Comparison of ENCODE assay signal across 1 cellular context in genomic region chr1:202586018-202586821, GRCh38.
TF ChIP-seq lines count a peak whose summit lies in the region.

No MANE protein-coding gene starts in this region.

TF ChIP-seq in HepG2, 621 proteins besides CTCF, POLR2A, EP300 and RAD21 (continued from another document and continues in another):
- TF ChIP-seq GATAD2A (CRISPR knock-in tag; IDR thresholded peaks at IDR 0.05): 0 out of 2 replicates have a peak, but pooled peaks have one; percentile 27
- TF ChIP-seq ZNF749 (CRISPR knock-in tag; IDR thresholded peaks at IDR 0.05; ENCODE audit: borderline replicate concordance): no peak
- TF ChIP-seq U2AF1 (optimal IDR thresholded peaks at IDR 0.05; ENCODE audit: low read depth, low read length): no peak
- TF ChIP-seq NFE2L2 (IDR thresholded peaks at IDR 0.05; ENCODE audit: low read length): no peak
- TF ChIP-seq ZNF331 (CRISPR knock-in tag; IDR thresholded peaks at IDR 0.05): no peak
- no peak for TF ChIP-seq TARDBP (CRISPR knock-in tag; IDR thresholded peaks at IDR 0.05)
- no peak for TF ChIP-seq CREB3 (CRISPR knock-in tag; IDR thresholded peaks at IDR 0.05)
- no peak for TF ChIP-seq ZNF326 (CRISPR knock-in tag; IDR thresholded peaks at IDR 0.05; ENCODE audit: borderline replicate concordance)
- no peak for TF ChIP-seq THAP9 (CRISPR knock-in tag; IDR thresholded peaks at IDR 0.05; ENCODE audit: borderline replicate concordance)
- no peak for TF ChIP-seq CEBPZ (IDR thresholded peaks at IDR 0.05; ENCODE audit: low read length)
- TF ChIP-seq ZSCAN9 (CRISPR knock-in tag; IDR thresholded peaks at IDR 0.05; ENCODE audit: borderline replicate concordance): no peak
- no peak for TF ChIP-seq ZFP90 (CRISPR knock-in tag; IDR thresholded peaks at IDR 0.05; ENCODE audit: borderline replicate concordance)
- TF ChIP-seq RARA (CRISPR knock-in tag; IDR thresholded peaks at IDR 0.05): no peak
- TF ChIP-seq ZNF335 (CRISPR knock-in tag; IDR thresholded peaks at IDR 0.05): no peak
- no peak for TF ChIP-seq GLI4 (CRISPR knock-in tag; IDR thresholded peaks at IDR 0.05; ENCODE audit: borderline replicate concordance)
- TF ChIP-seq PHF8 (CRISPR knock-in tag; IDR thresholded peaks at IDR 0.05): no peak
- peak; percentile 18; the same call in 1 of the 2 replicates for TF ChIP-seq PPARG (CRISPR knock-in tag; conservative IDR thresholded peaks at IDR 0.05)
- no peak for TF ChIP-seq YEATS2 (CRISPR knock-in tag; IDR thresholded peaks at IDR 0.05; ENCODE audit: borderline replicate concordance)
- no peak for TF ChIP-seq ZNF280D (CRISPR knock-in tag; IDR thresholded peaks at IDR 0.05)
- TF ChIP-seq, protein P1, sequence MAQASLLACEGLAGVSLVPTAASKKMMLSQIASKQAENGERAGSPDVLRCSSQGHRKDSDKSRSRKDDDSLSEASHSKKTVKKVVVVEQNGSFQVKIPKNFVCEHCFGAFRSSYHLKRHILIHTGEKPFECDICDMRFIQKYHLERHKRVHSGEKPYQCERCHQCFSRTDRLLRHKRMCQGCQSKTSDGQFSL (CRISPR knock-in tag; IDR thresholded peaks at IDR 0.05): no peak
- TF ChIP-seq PAX8 (CRISPR knock-in tag; IDR thresholded peaks at IDR 0.05; ENCODE audit: borderline replicate concordance): no peak
- no peak for TF ChIP-seq ZNF674 (CRISPR knock-in tag; IDR thresholded peaks at IDR 0.05; ENCODE audit: low read depth)
- no peak for TF ChIP-seq ZBTB8A (CRISPR knock-in tag; IDR thresholded peaks at IDR 0.05; ENCODE audit: borderline replicate concordance, low read depth)
- TF ChIP-seq ZNF292 (CRISPR knock-in tag; IDR thresholded peaks at IDR 0.05; ENCODE audit: borderline replicate concordance, low read depth): 0 out of 2 replicates have a peak, but pooled peaks have one; percentile 48
- no peak for TF ChIP-seq TMF1 (CRISPR knock-in tag; IDR thresholded peaks at IDR 0.05; ENCODE audit: low read depth)
- no peak for TF ChIP-seq RFX3 (CRISPR knock-in tag; IDR thresholded peaks at IDR 0.05)
- TF ChIP-seq, protein P2, sequence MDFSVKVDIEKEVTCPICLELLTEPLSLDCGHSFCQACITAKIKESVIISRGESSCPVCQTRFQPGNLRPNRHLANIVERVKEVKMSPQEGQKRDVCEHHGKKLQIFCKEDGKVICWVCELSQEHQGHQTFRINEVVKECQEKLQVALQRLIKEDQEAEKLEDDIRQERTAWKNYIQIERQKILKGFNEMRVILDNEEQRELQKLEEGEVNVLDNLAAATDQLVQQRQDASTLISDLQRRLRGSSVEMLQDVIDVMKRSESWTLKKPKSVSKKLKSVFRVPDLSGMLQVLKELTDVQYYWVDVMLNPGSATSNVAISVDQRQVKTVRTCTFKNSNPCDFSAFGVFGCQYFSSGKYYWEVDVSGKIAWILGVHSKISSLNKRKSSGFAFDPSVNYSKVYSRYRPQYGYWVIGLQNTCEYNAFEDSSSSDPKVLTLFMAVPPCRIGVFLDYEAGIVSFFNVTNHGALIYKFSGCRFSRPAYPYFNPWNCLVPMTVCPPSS (IDR thresholded peaks at IDR 0.05): no peak
- peak; percentile 63; the same call in 1 of the 2 replicates for TF ChIP-seq FOXA3 (CRISPR knock-in tag; IDR thresholded peaks at IDR 0.05)
- no peak for TF ChIP-seq AKNA (CRISPR knock-in tag; IDR thresholded peaks at IDR 0.05; ENCODE audit: borderline replicate concordance)
- TF ChIP-seq ZFP36L2 (CRISPR knock-in tag; IDR thresholded peaks at IDR 0.05): no peak
- no peak for TF ChIP-seq GABPA (IDR thresholded peaks at IDR 0.05; ENCODE audit: low read depth, low read length)
- TF ChIP-seq GABPA (CRISPR knock-in tag; IDR thresholded peaks at IDR 0.05; ENCODE audit: low read depth): no peak
- TF ChIP-seq DMTF1 (CRISPR knock-in tag; IDR thresholded peaks at IDR 0.05): no peak
- TF ChIP-seq FOXA1 (IDR thresholded peaks at IDR 0.05): no peak
- TF ChIP-seq FOXA1 (CRISPR knock-in tag; IDR thresholded peaks at IDR 0.05): peak; percentile 45; the same call in 1 of the 2 replicates
- TF ChIP-seq, protein P3, sequence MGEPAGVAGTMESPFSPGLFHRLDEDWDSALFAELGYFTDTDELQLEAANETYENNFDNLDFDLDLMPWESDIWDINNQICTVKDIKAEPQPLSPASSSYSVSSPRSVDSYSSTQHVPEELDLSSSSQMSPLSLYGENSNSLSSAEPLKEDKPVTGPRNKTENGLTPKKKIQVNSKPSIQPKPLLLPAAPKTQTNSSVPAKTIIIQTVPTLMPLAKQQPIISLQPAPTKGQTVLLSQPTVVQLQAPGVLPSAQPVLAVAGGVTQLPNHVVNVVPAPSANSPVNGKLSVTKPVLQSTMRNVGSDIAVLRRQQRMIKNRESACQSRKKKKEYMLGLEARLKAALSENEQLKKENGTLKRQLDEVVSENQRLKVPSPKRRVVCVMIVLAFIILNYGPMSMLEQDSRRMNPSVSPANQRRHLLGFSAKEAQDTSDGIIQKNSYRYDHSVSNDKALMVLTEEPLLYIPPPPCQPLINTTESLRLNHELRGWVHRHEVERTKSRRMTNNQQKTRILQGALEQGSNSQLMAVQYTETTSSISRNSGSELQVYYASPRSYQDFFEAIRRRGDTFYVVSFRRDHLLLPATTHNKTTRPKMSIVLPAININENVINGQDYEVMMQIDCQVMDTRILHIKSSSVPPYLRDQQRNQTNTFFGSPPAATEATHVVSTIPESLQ (CRISPR knock-in tag; conservative IDR thresholded peaks at IDR 0.05): no peak
- TF ChIP-seq MBD4 (IDR thresholded peaks at IDR 0.05; ENCODE audit: borderline replicate concordance, low read length): no peak
- no peak for TF ChIP-seq NFYB (CRISPR knock-in tag; IDR thresholded peaks at IDR 0.05)
- TF ChIP-seq ZNF256 (CRISPR knock-in tag; conservative IDR thresholded peaks at IDR 0.05): no peak
